In genomic region chr1:151611832-151612505, GRCh38 we compare ENCODE assay signal across 8 cellular contexts. TPM values are rescaled to one million over a fixed set of nuclear protein-coding genes. Genes with fewer than 3 reads are reported as not detected.
DNase-seq lines count a peak whose midpoint lies in the region; ATAC-seq, FAIRE-seq and TF ChIP-seq lines count a peak whose summit lies in the region.

Gene SNX27, plus strand, starts transcription at chr1:151612050. Its CDS starts 152 bp downstream, at chr1:151612202.

- ATAC-seq in CD4-positive, CD25-positive, alpha-beta regulatory T cell (ENCODE audit: low read depth in 2 of 2): peak; percentile 97 to 98
- ATAC-seq in GM19438 (IDR thresholded peaks at IDR 0.05; ENCODE audit: low read depth, unreplicated experiment): peak; percentile 95
- ATAC-seq in HG03575 (IDR thresholded peaks at IDR 0.05; ENCODE audit: extremely low read depth, insufficient number of reproducible peaks, low FRiP score, unreplicated experiment): peak; percentile 48
- peak; percentile 96 for ATAC-seq in HepG2

- 0 out of 2 replicates have a peak, but pooled peaks have one; percentile 2 for TF ChIP-seq CTCF in HepG2 (CRISPR knock-in tag; IDR thresholded peaks at IDR 0.05)

- CTCF ChIA-PET in HepG2 (lab: Yijun Ruan, JAX; ENCODE audit: low intra/inter-chr PET ratio, low total read pairs): no interaction called here

- H3K4me3 ChIP-seq in CD4-positive, CD25-positive, alpha-beta regulatory T cell (ENCODE audit: low read depth, low read length): peak within 1 kb of the TSS; percentile 83
- peak within 1 kb of the TSS; percentile 86 to 99 (median 91) for H3K4me3 ChIP-seq in HepG2 (replicated peaks in 1 of 3; ENCODE audit: insufficient read depth in 1 of 3, low read depth in 2 of 3, low read length in 3 of 3)

- in situ Hi-C loops in HepG2 (cut with HindIII; ENCODE audit: extremely low pct_ligation_motif_present, low pct_unique_long_range_greater_than_20kb): no loop called here

- peak; percentile 87 to 94 (median 88) for DNase-seq in CD4-positive, CD25-positive, alpha-beta regulatory T cell
- DNase-seq in NCI-H82 (lab: John Stamatoyannopoulos, UW) (peak; percentile 99), HepG2 (ENCODE audit: low spot score) (peak; percentile 92)
- peak; percentile 87 to 89 for DNase-seq in activated CD4-positive, alpha-beta T cell treated with anti-CD3 and anti-CD28 coated beads, Interleukin-2, amount 50 U/mL, for 4 hours
- peak; percentile 85 for DNase-seq in stimulated activated CD4-positive, alpha-beta T cell treated with anti-CD3 and anti-CD28 coated beads, Interleukin-4, amount 100 ng/mL, for 1 hour

- no peaks in the 10 kb centered on the region for H3K36me3 ChIP-seq in CD4-positive, CD25-positive, alpha-beta regulatory T cell (ENCODE audit: control insufficient read depth, insufficient read depth, low read length)
- no peaks in the 10 kb centered on the region for H3K36me3 ChIP-seq in HepG2 (replicated peaks in 1 of 2; ENCODE audit: control insufficient read depth in 1 of 2, insufficient read depth in 2 of 2, low read length in 2 of 2)

- H4K20me1 ChIP-seq in HepG2 (ENCODE audit: insufficient read depth, low read length): no peaks in the 10 kb centered on the region

- peaks cover 0 to 2% (median 0%) of the 10 kb centered on the region in 7 donors for H3K9me3 Mint-ChIP-seq in CD4-positive, CD25-positive, alpha-beta regulatory T cell
- no peaks in the 10 kb centered on the region for H3K9me3 Mint-ChIP-seq in dendritic cell treated with granulocyte-macrophage colony-stimulating factor and Interleukin-4, amounts not matched to agents 40 ng/mL and 50 ng/mL, for 4 days

- H2AFZ ChIP-seq in HepG2 (ENCODE audit: low read length): peak within 1 kb of the TSS; percentile 37

- TF ChIP-seq EP300 in HepG2 (IDR thresholded peaks at IDR 0.05; ENCODE audit: low read depth in 2 of 2, low read length in 2 of 2) (no peak), HepG2 (CRISPR knock-in tag; IDR thresholded peaks at IDR 0.05; ENCODE audit: borderline replicate concordance) (no peak)

- peak within 1 kb of the TSS; percentile 82 for H3K9ac ChIP-seq in HepG2 (ENCODE audit: insufficient read depth, low read depth, low read length)

- H3K4me2 ChIP-seq in HepG2 (ENCODE audit: low read depth, low read length): peak within 1 kb of the TSS; percentile 81

- WGBS in HepG2 (ENCODE audit: low lambda C conversion rate): 0% methylated on average over 11 of the region's 79 CpGs

- intact Hi-C loops in dendritic cell treated with granulocyte-macrophage colony-stimulating factor and Interleukin-4, amounts not matched to agents 40 ng/mL and 50 ng/mL, for 4 days (cut with micrococcal nuclease): loop anchor here (2.0 to 10.0 kb wide), 2 partner anchors 53 to 71 kb away; partner anchors contain the start of gene TUFT1
- intact Hi-C loops in HepG2 (cut with micrococcal nuclease; ENCODE audit: unreplicated experiment): no loop called here

- TF ChIP-seq RAD21 in HepG2 (CRISPR knock-in tag; IDR thresholded peaks at IDR 0.05): 0 out of 2 replicates have a peak, but pooled peaks have one; percentile 31

- H3K36me3 Mint-ChIP-seq in CD4-positive, CD25-positive, alpha-beta regulatory T cell: no peaks in the 10 kb centered on the region
- H3K36me3 Mint-ChIP-seq in dendritic cell treated with granulocyte-macrophage colony-stimulating factor and Interleukin-4, amounts not matched to agents 40 ng/mL and 50 ng/mL, for 4 days (ENCODE audit: low read depth): peaks cover 30% of the 10 kb centered on the region

- peaks cover 15% of the 10 kb centered on the region for H3K4me1 ChIP-seq in CD4-positive, CD25-positive, alpha-beta regulatory T cell (ENCODE audit: control insufficient read depth, insufficient read depth, low read length, poor library complexity, severe bottlenecking)
- peaks cover 64% of the 10 kb centered on the region for H3K4me1 ChIP-seq in HepG2 (ENCODE audit: insufficient read depth, low read length)

- H3K27me3 Mint-ChIP-seq in CD4-positive, CD25-positive, alpha-beta regulatory T cell: peaks cover 16% of the 10 kb centered on the region
- H3K27me3 Mint-ChIP-seq in dendritic cell treated with granulocyte-macrophage colony-stimulating factor and Interleukin-4, amounts not matched to agents 40 ng/mL and 50 ng/mL, for 4 days: peaks cover 2% of the 10 kb centered on the region

- peak within 1 kb of the TSS; percentile 92 to 95 (median 95) for H3K27ac Mint-ChIP-seq in CD4-positive, CD25-positive, alpha-beta regulatory T cell
- peak within 1 kb of the TSS; percentile 92 for H3K27ac Mint-ChIP-seq in dendritic cell treated with granulocyte-macrophage colony-stimulating factor and Interleukin-4, amounts not matched to agents 40 ng/mL and 50 ng/mL, for 4 days

- H3K79me2 ChIP-seq in HepG2 (ENCODE audit: insufficient read depth, low read length): peaks cover 21% of the 10 kb centered on the region

- peak within 1 kb of the TSS; percentile 93 to 98 (median 96) for H3K4me3 Mint-ChIP-seq in CD4-positive, CD25-positive, alpha-beta regulatory T cell
- H3K4me3 Mint-ChIP-seq in dendritic cell treated with granulocyte-macrophage colony-stimulating factor and Interleukin-4, amounts not matched to agents 40 ng/mL and 50 ng/mL, for 4 days: peak within 1 kb of the TSS; percentile 97

- no peak for FAIRE-seq in HepG2 (lab: Jason Lieb, UNC)

- no peaks in the 10 kb centered on the region for H3K9me3 ChIP-seq in CD4-positive, CD25-positive, alpha-beta regulatory T cell (ENCODE audit: control insufficient read depth in 2 of 2, low read length in 2 of 2)
- no peaks in the 10 kb centered on the region for H3K9me3 ChIP-seq in HepG2 (ENCODE audit: low read length)

- no TSS peak for BruUV-seq in HepG2 (replicated peaks; lab: Mats Ljungman, UMichigan)

- H3K27ac ChIP-seq in CD4-positive, CD25-positive, alpha-beta regulatory T cell (ENCODE audit: insufficient read depth, low read length, poor library complexity, severe bottlenecking): peak within 1 kb of the TSS; percentile 82
- peak within 1 kb of the TSS; percentile 74 for H3K27ac ChIP-seq in HepG2 (ENCODE audit: extremely low read length, insufficient read depth, low read length)

- peak; percentile 8 to 62; a peak in 2 of 4 replicates for TF ChIP-seq POLR2A in HepG2 (IDR thresholded peaks at IDR 0.05; ENCODE audit: insufficient read depth in 1 of 2, low read depth in 2 of 2, low read length in 2 of 2)

- H3K27me3 ChIP-seq in CD4-positive, CD25-positive, alpha-beta regulatory T cell (ENCODE audit: control insufficient read depth, insufficient read depth, low read length): no peaks in the 10 kb centered on the region
- no peaks in the 10 kb centered on the region for H3K27me3 ChIP-seq in HepG2 (ENCODE audit: control insufficient read depth in 1 of 2, insufficient read depth in 2 of 2, low read length in 2 of 2)

- H3K4me1 Mint-ChIP-seq in CD4-positive, CD25-positive, alpha-beta regulatory T cell: peaks cover 28 to 47% (median 37%) of the 10 kb centered on the region in 4 donors
- H3K4me1 Mint-ChIP-seq in dendritic cell treated with granulocyte-macrophage colony-stimulating factor and Interleukin-4, amounts not matched to agents 40 ng/mL and 50 ng/mL, for 4 days (ENCODE audit: low read depth): peaks cover 51% of the 10 kb centered on the region

- POLR2A ChIA-PET in HepG2 (lab: Yijun Ruan, JAX): interaction anchor here (0.7 to 2.2 kb wide), 13 partner anchors 8 to 605 kb away, joined by 3 to 16 read pairs (median 5); partner anchors contain the start of genes MINDY1, MRPL9, RORC and TUFT1

TF ChIP-seq in HepG2, 621 proteins besides CTCF, POLR2A, EP300 and RAD21 (continues in another document):
- TF ChIP-seq E2F2 (CRISPR knock-in tag; IDR thresholded peaks at IDR 0.05; ENCODE audit: borderline replicate concordance) (no peak), MTF1 (CRISPR knock-in tag; IDR thresholded peaks at IDR 0.05) (no peak), ZNF709 (CRISPR knock-in tag; IDR thresholded peaks at IDR 0.05) (peak; percentile 64; the same call in 1 of the 2 replicates), ZNF460 (CRISPR knock-in tag; IDR thresholded peaks at IDR 0.05; ENCODE audit: borderline replicate concordance) (no peak)

RNA-seq across cellular contexts. Expression of gene SNX27, which starts in this region (rescaled TPM):
- total RNA-seq in CD4-positive, CD25-positive, alpha-beta regulatory T cell: 25.3 TPM
- polyA plus RNA-seq in CD4-positive, CD25-positive, alpha-beta regulatory T cell: 10 to 100 TPM; 10.4 to 12.7 (median 11.5) TPM
- 17.8 and 22.8 TPM in 2 replicates for total RNA-seq in HepG2 (2016; rRNA removed; fragmentation: Illumina TruSeq; extraction: Trizol)
- 26.3 and 28.9 TPM in 2 replicates for total RNA-seq in HepG2 (2016; cell fraction: cytosol; rRNA removed; fragmentation: Illumina TruSeq; extraction: Trizol; ENCODE audit: low read depth)
- total RNA-seq in HepG2 (2016; cell fraction: insoluble cytoplasmic fraction; rRNA removed; fragmentation: Illumina TruSeq; extraction: Trizol): 18.5 and 19.3 TPM in 2 replicates
- total RNA-seq in HepG2 (2016; cell fraction: membrane; rRNA removed; fragmentation: Illumina TruSeq; extraction: Trizol): 12.7 and 13.8 TPM in 2 replicates
- total RNA-seq in HepG2 (2016; cell fraction: nucleus; rRNA removed; fragmentation: Illumina TruSeq; extraction: Trizol): 17.2 and 20.1 TPM in 2 replicates
- polyA plus RNA-seq in HepG2 (2011; rRNA removed): 14.4 and 14.5 TPM in 2 replicates
- polyA plus RNA-seq in HepG2 (2011; cell fraction: cytosol; rRNA removed): 7.9 and 10.9 TPM in 2 replicates
- 10.0 and 12.0 TPM in 2 replicates for polyA plus RNA-seq in HepG2 (2011; cell fraction: nucleus; rRNA removed)
- 4.5 and 5.2 TPM in 2 replicates for polyA plus RNA-seq in HepG2 (2012)
- 0.61 and 0.63 TPM in 2 replicates for polyA plus RNA-seq in HepG2 (2016; cell fraction: cytosol; fragmentation: Illumina TruSeq; extraction: Trizol; ENCODE audit: low read depth)
- polyA plus RNA-seq in HepG2 (2016; cell fraction: insoluble cytoplasmic fraction; fragmentation: Illumina TruSeq; extraction: Trizol; ENCODE audit: low read depth): 11.0 and 13.2 TPM in 2 replicates
- 1.9 and 2.3 TPM in 2 replicates for polyA plus RNA-seq in HepG2 (2016; cell fraction: membrane; fragmentation: Illumina TruSeq; extraction: Trizol; ENCODE audit: low read depth)
- 16.5 and 19.9 TPM in 2 replicates for polyA plus RNA-seq in HepG2 (2016; cell fraction: nucleus; fragmentation: Illumina TruSeq; extraction: Trizol; ENCODE audit: insufficient read depth, low read depth)
- polyA minus RNA-seq in HepG2 (2011; rRNA and poly(A)+ RNA removed; ENCODE audit: low replicate concordance): 22.1 and 26.3 TPM in 2 replicates
- polyA minus RNA-seq in HepG2 (2011; cell fraction: cytosol; rRNA and poly(A)+ RNA removed): 17.5 and 23.0 TPM in 2 replicates
- polyA minus RNA-seq in HepG2 (2011; cell fraction: nucleus; rRNA and poly(A)+ RNA removed): 21.8 and 26.6 TPM in 2 replicates

Comparison
In these comparisons a context has a peak if more than half of its experiments do, and no peak if none do; other contexts are left out.
1. Peak in every context shown above with its lines: DNase-seq, ATAC-seq, H3K4me3 ChIP-seq and H3K27ac ChIP-seq.